Comparison of ENCODE assay signal across 21 cellular contexts in the genomic region with DNA sequence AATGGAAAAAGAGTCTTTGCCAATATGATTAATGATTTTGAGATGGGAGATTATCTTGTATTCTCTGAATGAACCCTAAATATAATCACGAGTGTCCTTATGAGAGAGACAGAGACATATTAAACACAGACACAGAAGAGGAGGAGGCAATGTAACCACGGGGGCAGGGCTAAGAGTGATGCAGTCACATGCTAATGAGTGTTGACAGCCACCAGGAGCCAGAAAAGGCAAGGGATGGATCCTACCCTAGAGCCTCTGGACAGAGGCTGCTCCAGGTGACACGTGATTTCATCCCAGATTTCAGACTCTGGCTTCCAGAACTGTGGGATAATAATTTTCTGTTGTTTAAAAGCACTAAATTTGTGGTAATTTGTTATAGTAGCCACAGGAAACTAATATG.
"Had no signal": no experiment of that assay in that cellular context is flagged by ENCODE, and none has a peak within 500 bp of the region (broad histone marks: within the 10 kb centered on the region; RNA-seq: fewer than 3 reads in every experiment).

No MANE protein-coding gene starts in this region.

- H2AFZ ChIP-seq: PC-9 had no signal

- H3K4me3 Mint-ChIP-seq: activated CD4-positive, alpha-beta memory T cell treated with anti-CD3 and anti-CD28 coated beads, Interleukin-2, amount 10 ng/mL, durations not matched to agents 7 days and 5 days; activated CD4-positive, alpha-beta T cell treated with anti-CD3 and anti-CD28 coated beads for 36 hours; activated T-cell treated with anti-CD3 and anti-CD28 coated beads, Interleukin-2, amount 50 U/mL, for 72 hours; brain; central memory CD8-positive, alpha-beta T cell had no signal

- H3K27me3 Mint-ChIP-seq: activated CD4-positive, alpha-beta memory T cell treated with anti-CD3 and anti-CD28 coated beads, Interleukin-2, amount 10 ng/mL, durations not matched to agents 7 days and 5 days; activated CD4-positive, alpha-beta T cell treated with anti-CD3 and anti-CD28 coated beads for 36 hours; brain; central memory CD8-positive, alpha-beta T cell had no signal

- ATAC-seq: activated CD4-positive, alpha-beta T cell treated with anti-CD3 and anti-CD28 coated beads for 36 hours; activated T-cell treated with anti-CD3 and anti-CD28 coated beads, Interleukin-2, amount 50 U/mL, for 72 hours had no signal

- DNase-seq: activated CD4-positive, alpha-beta memory T cell treated with anti-CD3 and anti-CD28 coated beads, Interleukin-2, amount 10 ng/mL, durations not matched to agents 7 days and 5 days; activated CD4-positive, alpha-beta T cell treated with anti-CD3 and anti-CD28 coated beads for 36 hours; activated CD4-positive, alpha-beta T cell treated with anti-CD3 and anti-CD28 coated beads, Interleukin-2, amount 50 U/mL, for 1 hour; activated gamma-delta T cell treated with Interleukin-2 at 50 U/mL for 16 hours; activated naive CD4-positive, alpha-beta T cell treated with anti-CD3 and anti-CD28 coated beads, Interleukin-2, amount 50 U/mL, for 16 hours; activated T-cell treated with anti-CD3 and anti-CD28 coated beads for 4 hours; activated T-cell treated with anti-CD3 and anti-CD28 coated beads, Interleukin-2, amount 50 U/mL, for 72 hours; MM.1S; NCI-H146; NCI-H187 treated with DMSO at 0.1 percent for 48 hours; NCI-H2171; NCI-H2227 treated with DMSO at 0.1 percent for 48 hours; NCI-H446 treated with DMSO at 0.1 percent for 48 hours; NCI-H524 treated with DMSO at 0.1 percent for 48 hours; PC-9; SHP77 treated with DMSO at 0.1 percent for 48 hours; T-helper 1 cell had no signal

- H3K4me3 ChIP-seq: PC-9 had no signal

- H3K4me2 ChIP-seq: PC-9 had no signal

- H3K36me3 Mint-ChIP-seq: brain had no signal

- H3K27ac ChIP-seq: PC-9, VCaP had no signal

- H3K27ac Mint-ChIP-seq: activated CD4-positive, alpha-beta memory T cell treated with anti-CD3 and anti-CD28 coated beads, Interleukin-2, amount 10 ng/mL, durations not matched to agents 7 days and 5 days; activated CD4-positive, alpha-beta T cell treated with anti-CD3 and anti-CD28 coated beads for 36 hours; activated T-cell treated with anti-CD3 and anti-CD28 coated beads, Interleukin-2, amount 50 U/mL, for 72 hours; activated T-helper 2 cell treated with anti-CD3 and anti-CD28 coated beads, Interferon-gamma antibody, Interleukin-2, Interleukin-4, amounts not matched to agents 10 μg/mL and 5 μg/mL and 100 μg/mL, durations not matched to agents 14 hours and 24 hours and 36 hours; brain had no signal

- H3K4me1 Mint-ChIP-seq: activated CD4-positive, alpha-beta memory T cell treated with anti-CD3 and anti-CD28 coated beads, Interleukin-2, amount 10 ng/mL, durations not matched to agents 7 days and 5 days; activated CD4-positive, alpha-beta T cell treated with anti-CD3 and anti-CD28 coated beads for 36 hours; central memory CD8-positive, alpha-beta T cell had no signal
